ENCODE assay signal across 16 cellular contexts in genomic region chr16:72427001-72427785, GRCh38.
DNase-seq lines count a peak whose midpoint lies in the region; ATAC-seq, FAIRE-seq and TF ChIP-seq lines count a peak whose summit lies in the region.
"Had no signal": no experiment of that assay in that cellular context is flagged by ENCODE, and none has a peak within 500 bp of the region (broad histone marks: within the 10 kb centered on the region; RNA-seq: fewer than 3 reads in every experiment).

No MANE protein-coding gene starts in this region.

- no peak overlapping the region for H2BK5ac ChIP-seq in trophoblast cell (ENCODE audit: low read depth, low read length, poor library complexity)

- H3K79me1 ChIP-seq in trophoblast cell (ENCODE audit: low read length) = no peaks in the 10 kb centered on the region

- H2AFZ ChIP-seq in trophoblast cell (ENCODE audit: insufficient read depth, low read length, poor library complexity) = no peak overlapping the region

- H3K27me3 ChIP-seq in trophoblast cell (ENCODE audit: insufficient read depth, low read length) = no peaks in the 10 kb centered on the region
- H3K27me3 ChIP-seq: uterus had no signal

- H3K36me3 ChIP-seq in trophoblast cell (ENCODE audit: control insufficient read depth in 1 of 2, insufficient read depth in 2 of 2, low read length in 2 of 2) = peaks cover 2 to 5% of the 10 kb centered on the region in 2 experiments
- H3K36me3 ChIP-seq: uterus had no signal

- no peak overlapping the region for H2BK12ac ChIP-seq in trophoblast cell (ENCODE audit: low read length)

- no peak overlapping the region for H2BK120ac ChIP-seq in trophoblast cell (ENCODE audit: insufficient read depth, low read length, poor library complexity)

- no peak overlapping the region for H4K8ac ChIP-seq in trophoblast cell (ENCODE audit: low read depth, low read length)

- H3K4me3 ChIP-seq in trophoblast cell (ENCODE audit: low read depth, low read length) = no peak overlapping the region
- H3K4me3 ChIP-seq: uterus had no signal

- peak overlapping the region; percentile 66 for H3K9ac ChIP-seq in trophoblast cell (ENCODE audit: low read length)

- no peak overlapping the region for H3K4me2 ChIP-seq in trophoblast cell (ENCODE audit: low read length)

- no peak overlapping the region for H3K14ac ChIP-seq in trophoblast cell (ENCODE audit: low read length)

- no peaks in the 10 kb centered on the region for H3K4me1 ChIP-seq in trophoblast cell (ENCODE audit: control insufficient read depth in 1 of 2, insufficient read depth in 2 of 2, low read length in 2 of 2)
- H3K4me1 ChIP-seq: uterus had no signal

- H3K4ac ChIP-seq in trophoblast cell (ENCODE audit: low read depth, low read length) = no peak overlapping the region

- H2AK5ac ChIP-seq in trophoblast cell (ENCODE audit: low read length) = no peak overlapping the region

- peak; percentile 80 for FAIRE-seq in HTR-8/SVneo (lab: Jason Lieb, UNC)

- H3K27ac ChIP-seq in cingulate gyrus (ENCODE audit: low read depth, low read length) = peak overlapping the region; percentile 94
- H3K27ac ChIP-seq in trophoblast cell (ENCODE audit: low read depth, low read length) = no peak overlapping the region
- H3K27ac ChIP-seq: uterus had no signal

- TF ChIP-seq POLR2A in erythroblast (IDR thresholded peaks at IDR 0.05; ENCODE audit: low read length) = no peak

- H4K12ac ChIP-seq in trophoblast cell (ENCODE audit: low read depth, low read length) = no peak overlapping the region

- no CpG with 5 or more reads among the region's 17 CpGs for WGBS in trophoblast cell (ENCODE audit: extremely low coverage, insufficient coverage, insufficient read length)

- H3K23ac ChIP-seq in trophoblast cell (ENCODE audit: low read length) = no peak overlapping the region

- no peak for DNase-seq in HTR-8/SVneo (ENCODE audit: insufficient read length, low spot score)
- DNase-seq in NCI-H345 treated with DMSO at 0.1 percent for 48 hours (lab: John Stamatoyannopoulos, UW; ENCODE audit: unreplicated experiment) = peak; percentile 61
- DNase-seq in trophoblast cell = no peak
- DNase-seq in Right ventricle myocardium superior = no peak
- no peak for DNase-seq in erythroblast (lab: John Stamatoyannopoulos, UW)
- no peak for DNase-seq in activated naive CD4-positive, alpha-beta T cell treated with Interleukin-2 at 50 U/mL for 16 hours
- DNase-seq: CD4-positive, alpha-beta T cell; cortex of kidney; DMS53; GF-D8; glutamatergic neuron; Kasumi-1; T-helper 9 cell; uterus had no signal

- no peaks in the 10 kb centered on the region for H3K9me3 ChIP-seq in trophoblast cell (ENCODE audit: insufficient read depth, low read depth, low read length)
- H3K9me3 ChIP-seq: uterus had no signal

- no peaks in the 10 kb centered on the region for H3K79me2 ChIP-seq in trophoblast cell (ENCODE audit: control insufficient read depth, insufficient read depth, low read length, poor library complexity)

- H4K91ac ChIP-seq in trophoblast cell (ENCODE audit: low read depth, low read length) = no peak overlapping the region

- no peak overlapping the region for H3K18ac ChIP-seq in trophoblast cell (ENCODE audit: low read length)

- intact Hi-C loops in Right ventricle myocardium superior (cut with DNase I) = no loop called here

- no peak for ATAC-seq in Right ventricle myocardium superior (ENCODE audit: poor library complexity)
- ATAC-seq: activated T-helper 17 cell treated with anti-CD3 and anti-CD28 coated beads, Interleukin-2, amount 50 U/mL, for 72 hours had no signal
